ENCODE assay signal across 1 cellular context in the genomic region with DNA sequence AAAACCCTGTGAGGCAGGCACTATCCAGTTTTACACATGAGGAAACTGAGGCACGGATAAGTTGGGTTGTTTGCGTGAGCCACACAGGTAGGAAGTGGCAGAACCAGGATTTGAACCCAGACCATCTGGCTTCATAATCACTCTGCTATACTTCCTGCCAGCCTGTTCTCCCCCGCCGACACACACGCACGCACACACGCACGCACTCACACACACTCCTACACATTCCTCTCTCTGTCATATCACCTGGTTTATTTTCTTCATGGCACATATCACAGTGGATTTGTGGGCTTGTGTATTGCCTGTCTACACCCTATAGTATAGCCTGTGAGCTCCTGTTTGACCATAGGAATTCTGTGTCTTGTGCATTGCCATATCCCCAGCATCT.
TF ChIP-seq lines count a peak whose summit lies in the region.

No MANE protein-coding gene starts in this region.

TF ChIP-seq in WTC11, 78 proteins besides CTCF, POLR2A, EP300 and RAD21 (continued from another document):
- TF ChIP-seq ERG (CRISPR knock-in tag; IDR thresholded peaks at IDR 0.05) (no peak), ETV6 (CRISPR knock-in tag; IDR thresholded peaks at IDR 0.05) (no peak), NR3C1 (CRISPR knock-in tag; conservative IDR thresholded peaks at IDR 0.05; ENCODE audit: low read depth) (no peak), FOXJ3 (CRISPR knock-in tag; IDR thresholded peaks at IDR 0.05; ENCODE audit: borderline replicate concordance) (no peak), TCF7 (CRISPR knock-in tag; IDR thresholded peaks at IDR 0.05; ENCODE audit: low read depth) (no peak), PRDM15 (CRISPR knock-in tag; IDR thresholded peaks at IDR 0.05) (no peak)
- TF ChIP-seq, protein P1, sequence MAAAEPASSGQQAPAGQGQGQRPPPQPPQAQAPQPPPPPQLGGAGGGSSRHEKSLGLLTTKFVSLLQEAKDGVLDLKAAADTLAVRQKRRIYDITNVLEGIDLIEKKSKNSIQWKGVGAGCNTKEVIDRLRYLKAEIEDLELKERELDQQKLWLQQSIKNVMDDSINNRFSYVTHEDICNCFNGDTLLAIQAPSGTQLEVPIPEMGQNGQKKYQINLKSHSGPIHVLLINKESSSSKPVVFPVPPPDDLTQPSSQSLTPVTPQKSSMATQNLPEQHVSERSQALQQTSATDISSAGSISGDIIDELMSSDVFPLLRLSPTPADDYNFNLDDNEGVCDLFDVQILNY (CRISPR knock-in tag; IDR thresholded peaks at IDR 0.05) = no peak
- TF ChIP-seq, protein P2, sequence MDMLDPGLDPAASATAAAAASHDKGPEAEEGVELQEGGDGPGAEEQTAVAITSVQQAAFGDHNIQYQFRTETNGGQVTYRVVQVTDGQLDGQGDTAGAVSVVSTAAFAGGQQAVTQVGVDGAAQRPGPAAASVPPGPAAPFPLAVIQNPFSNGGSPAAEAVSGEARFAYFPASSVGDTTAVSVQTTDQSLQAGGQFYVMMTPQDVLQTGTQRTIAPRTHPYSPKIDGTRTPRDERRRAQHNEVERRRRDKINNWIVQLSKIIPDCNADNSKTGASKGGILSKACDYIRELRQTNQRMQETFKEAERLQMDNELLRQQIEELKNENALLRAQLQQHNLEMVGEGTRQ (CRISPR knock-in tag; IDR thresholded peaks at IDR 0.05) = no peak
TF ChIP-seq in WTC11: peak in this region for 0.
